Comparison of ENCODE assay signal across 9 cellular contexts in the genomic region with DNA sequence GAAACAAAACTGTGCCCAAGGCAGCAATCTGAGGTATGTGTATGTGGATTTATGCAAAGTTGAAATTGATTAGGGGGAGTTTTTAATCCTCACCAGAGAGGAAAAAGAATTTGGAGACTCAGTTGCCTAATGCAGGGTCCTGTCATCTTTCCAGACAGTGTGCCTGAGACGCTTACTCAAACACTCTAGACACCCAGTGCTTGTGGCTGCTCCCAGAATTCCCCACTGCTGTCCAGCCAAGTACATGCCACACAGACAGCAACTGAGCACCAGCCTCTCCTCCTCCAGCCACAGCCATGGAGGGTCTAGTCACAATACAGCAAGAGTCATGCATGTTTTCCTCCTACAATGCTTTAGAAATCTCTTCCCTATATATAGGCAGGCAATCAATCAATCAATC.
DNase-seq lines count a peak whose midpoint lies in the region; ATAC-seq, FAIRE-seq and TF ChIP-seq lines count a peak whose summit lies in the region.
"Had no signal": no experiment of that assay in that cellular context is flagged by ENCODE, and none has a peak within 500 bp of the region (broad histone marks: within the 10 kb centered on the region; RNA-seq: fewer than 3 reads in every experiment).

No MANE protein-coding gene starts in this region.

- H3K9me2 ChIP-seq in SK-N-SH = no peaks in the 10 kb centered on the region

- H3K4me2 ChIP-seq in SK-N-SH (peak overlapping the region; percentile 75; the same call in 1 of the 2 replicates), endothelial cell of umbilical vein (ENCODE audit: insufficient read depth, low read length) (peak overlapping the region; percentile 69)

- no peaks in the 10 kb centered on the region for H4K20me1 ChIP-seq in SK-N-SH (ENCODE audit: insufficient read depth)
- H4K20me1 ChIP-seq in endothelial cell of umbilical vein (replicated peaks; ENCODE audit: control insufficient read depth, extremely low read depth, insufficient read depth, low read length) = no peaks in the 10 kb centered on the region

- CTCF ChIA-PET in SK-N-SH (lab: Yijun Ruan, JAX) (interaction anchor here (1.2 to 1.5 kb wide), 2 partner anchors 26 to 70 kb away, joined by 3 read pairs; no protein-coding TSS in a partner anchor), endothelial cell of umbilical vein (lab: Charles Lee) (interaction anchor here (0.6 to 4.9 kb wide), 6 partner anchors 9 to 118 kb away, joined by 3 to 25 read pairs (median 5); partner anchors contain the start of gene HIC1)

- H3K27ac ChIP-seq in SK-N-SH (ENCODE audit: low read depth in 2 of 2, low read length in 1 of 2) (peak overlapping the region; percentile 91 to 98), endothelial cell of umbilical vein (ENCODE audit: insufficient read depth, low read depth, low read length) (peak overlapping the region; percentile 94), mucosa of rectum (ENCODE audit: low read depth in 2 of 2, low read length in 2 of 2) (peak overlapping the region; percentile 68 to 79), upper lobe of left lung (peak overlapping the region; percentile 80 to 85 (median 82))

- H3K4me3 ChIP-seq in SK-N-SH (ENCODE audit: low read depth in 2 of 2, low read length in 1 of 2) (no peak overlapping the region), endothelial cell of umbilical vein (replicated peaks in 1 of 3; ENCODE audit: insufficient read depth in 1 of 3, low read depth in 1 of 3, low read length in 3 of 3) (no peak overlapping the region), mucosa of rectum (ENCODE audit: low read length in 2 of 2) (no peak overlapping the region), upper lobe of left lung (no peak overlapping the region)

- ATAC-seq in upper lobe of left lung (ENCODE audit: low FRiP score in 2 of 2) (peak; percentile 56 to 68), GM21423 (IDR thresholded peaks at IDR 0.05; ENCODE audit: unreplicated experiment) (no peak), HG03378 (IDR thresholded peaks at IDR 0.05; ENCODE audit: unreplicated experiment) (no peak)
- ATAC-seq: naive thymus-derived CD8-positive, alpha-beta T cell had no signal

- H2AFZ ChIP-seq in SK-N-SH (ENCODE audit: low read depth) (no peak overlapping the region), endothelial cell of umbilical vein (ENCODE audit: low read depth, low read length) (no peak overlapping the region)

- DNase-seq in SK-N-SH = no peak
- DNase-seq in endothelial cell of umbilical vein (ENCODE audit: low read depth, low spot score) = peak; percentile 36
- DNase-seq in upper lobe of left lung = peak in 1 of 2 donors; percentile 78
- no peak for DNase-seq in NCI-H1436 (lab: John Stamatoyannopoulos, UW)
- DNase-seq: naive thymus-derived CD8-positive, alpha-beta T cell; NCI-H1417 treated with DMSO at 0.1 percent for 48 hours had no signal

- H3K79me2 ChIP-seq in SK-N-SH (ENCODE audit: insufficient read depth) (no peaks in the 10 kb centered on the region), endothelial cell of umbilical vein (ENCODE audit: control insufficient read depth, insufficient read depth, low read length) (no peaks in the 10 kb centered on the region)

- intact Hi-C loops in endothelial cell of umbilical vein (cut with micrococcal nuclease) = loop anchor here (2.0 kb wide), 1 partner anchor 58 kb away; no protein-coding TSS in a partner anchor

- no peaks in the 10 kb centered on the region for H3K27me3 ChIP-seq in SK-N-SH (ENCODE audit: insufficient read depth)
- no peaks in the 10 kb centered on the region for H3K27me3 ChIP-seq in endothelial cell of umbilical vein (ENCODE audit: control insufficient read depth in 2 of 2, insufficient read depth in 2 of 2, low read length in 2 of 2)
- no peaks in the 10 kb centered on the region for H3K27me3 ChIP-seq in mucosa of rectum (ENCODE audit: control insufficient read depth in 2 of 2, insufficient read depth in 2 of 2, low read length in 2 of 2)
- H3K27me3 ChIP-seq in upper lobe of left lung = no peaks in the 10 kb centered on the region

- H3K9me3 ChIP-seq in SK-N-SH = no peaks in the 10 kb centered on the region
- no peaks in the 10 kb centered on the region for H3K9me3 ChIP-seq in endothelial cell of umbilical vein (replicated peaks; ENCODE audit: control insufficient read depth, insufficient read depth, low read length)
- H3K9me3 ChIP-seq in mucosa of rectum (ENCODE audit: control insufficient read depth in 2 of 2, low read length in 2 of 2) = no peaks in the 10 kb centered on the region
- no peaks in the 10 kb centered on the region for H3K9me3 ChIP-seq in upper lobe of left lung

- WGBS in SK-N-SH (ENCODE audit: low lambda C conversion rate) = 55% methylated on average over 1 of the region's 1 CpG
- 55 to 62% methylated on average over 1 of the region's 1 CpG for WGBS in upper lobe of left lung, 2 donors

- H3F3A ChIP-seq in SK-N-SH (replicated peaks; ENCODE audit: insufficient read depth) = peaks cover 34% of the 10 kb centered on the region

- no peak for FAIRE-seq in endothelial cell of umbilical vein (lab: Jason Lieb, UNC)

- TSS peak; percentile 76 for BruUV-seq in endothelial cell of umbilical vein (replicated peaks; lab: Mats Ljungman, UMichigan)

- no peak for TF ChIP-seq RAD21 in SK-N-SH (IDR thresholded peaks at IDR 0.05; ENCODE audit: low read length)

- TF ChIP-seq EP300 in SK-N-SH (IDR thresholded peaks at IDR 0.05; ENCODE audit: borderline replicate concordance in 1 of 2, low read depth in 1 of 2, low read length in 1 of 2) (no peak), upper lobe of left lung (IDR thresholded peaks at IDR 0.05) (no peak)

- H3K36me3 ChIP-seq in SK-N-SH (replicated peaks in 1 of 2; ENCODE audit: control insufficient read depth in 1 of 2, insufficient read depth in 2 of 2, low read length in 1 of 2) (peaks cover 15 to 20% of the 10 kb centered on the region in 2 experiments), endothelial cell of umbilical vein (ENCODE audit: control insufficient read depth in 2 of 2, extremely low read depth in 1 of 2, insufficient read depth in 2 of 2, low read length in 2 of 2) (peaks cover 0 to 3% of the 10 kb centered on the region in 2 experiments), mucosa of rectum (ENCODE audit: control insufficient read depth in 2 of 2, insufficient read depth in 2 of 2, low read length in 2 of 2) (peaks cover 16 to 20% of the 10 kb centered on the region in 2 donors), upper lobe of left lung (peaks cover 0 to 14% (median 4%) of the 10 kb centered on the region in 4 donors)

- H3K4me1 ChIP-seq in SK-N-SH (ENCODE audit: control insufficient read depth in 1 of 2, insufficient read depth in 2 of 2, low read depth in 1 of 2, low read length in 1 of 2) (peaks cover 45 to 62% of the 10 kb centered on the region in 2 experiments), endothelial cell of umbilical vein (ENCODE audit: control insufficient read depth, extremely low read depth, insufficient read depth, low read length) (peaks cover 66% of the 10 kb centered on the region), mucosa of rectum (ENCODE audit: control insufficient read depth in 2 of 2, insufficient read depth in 2 of 2, low read length in 2 of 2) (peaks cover 0 to 20% of the 10 kb centered on the region in 2 donors), upper lobe of left lung (peaks cover 60 to 67% (median 63%) of the 10 kb centered on the region in 4 donors)

- H3K9me1 ChIP-seq in endothelial cell of umbilical vein (replicated peaks; ENCODE audit: control insufficient read depth, extremely low read depth, insufficient read depth, low read length) = no peaks in the 10 kb centered on the region

- TF ChIP-seq CTCF in SK-N-SH (IDR thresholded peaks at IDR 0.05) (no peak), endothelial cell of umbilical vein (IDR thresholded peaks at IDR 0.05; ENCODE audit: extremely low read depth in 1 of 2, insufficient read depth in 1 of 2, low read depth in 1 of 2, low read length in 2 of 2) (no peak), upper lobe of left lung (IDR thresholded peaks at IDR 0.05) (no peak)

- TF ChIP-seq POLR2A in endothelial cell of umbilical vein (IDR thresholded peaks at IDR 0.05; ENCODE audit: low read depth, low read length) (no peak), upper lobe of left lung (IDR thresholded peaks at IDR 0.05) (no peak)

- POLR2A ChIA-PET in SK-N-SH (lab: Yijun Ruan, JAX) (no interaction called here), endothelial cell of umbilical vein (lab: Charles Lee) (no interaction called here)

- dilution Hi-C loops in endothelial cell of umbilical vein (cut with MboI; ENCODE audit: extremely low pct_ligation_motif_present, low sequenced_read_pairs) = no loop called here

- H3K9ac ChIP-seq in SK-N-SH (peak overlapping the region; percentile 75; the same call in 1 of the 2 replicates), endothelial cell of umbilical vein (replicated peaks; ENCODE audit: extremely low read depth, insufficient read depth, low read length) (peak overlapping the region; percentile 96), mucosa of rectum (ENCODE audit: low read depth in 1 of 2, low read length in 2 of 2) (peak overlapping the region in 1 of 2 donors; percentile 36)

TF ChIP-seq in SK-N-SH, 30 proteins besides CTCF, POLR2A, EP300 and RAD21 (continues in another document):
- TF ChIP-seq POLR2AphosphoS5 (IDR thresholded peaks at IDR 0.05; ENCODE audit: low read depth, low read length) (no peak), GABPA (IDR thresholded peaks at IDR 0.05; ENCODE audit: low read depth) (no peak), CHD2 (IDR thresholded peaks at IDR 0.05; ENCODE audit: low read length, partially characterized antibody) (no peak), FOXJ3 (CRISPR knock-in tag; IDR thresholded peaks at IDR 0.05) (no peak), FOXM1 (IDR thresholded peaks at IDR 0.05; ENCODE audit: low read depth) (no peak)

TF ChIP-seq in endothelial cell of umbilical vein, 7 proteins besides CTCF, POLR2A, EP300 and RAD21:
- TF ChIP-seq EZH2 (IDR thresholded peaks at IDR 0.05; ENCODE audit: borderline replicate concordance, low read depth, low read length, severe bottlenecking) (no peak), JUN (IDR thresholded peaks at IDR 0.05; ENCODE audit: borderline replicate concordance, insufficient read depth, insufficient read length, low read depth) (no peak), GATA2 (IDR thresholded peaks at IDR 0.05; ENCODE audit: insufficient read depth, insufficient read length, low read depth, low read length) (no peak), FOS (IDR thresholded peaks at IDR 0.05; ENCODE audit: borderline replicate concordance, insufficient read depth, low read length) (no peak), MYC (IDR thresholded peaks at IDR 0.05; ENCODE audit: low read depth, low read length) (no peak), POLR2AphosphoS5 (IDR thresholded peaks at IDR 0.05; ENCODE audit: insufficient read depth, low read depth, low read length) (no peak)
- TF ChIP-seq, protein P1, sequence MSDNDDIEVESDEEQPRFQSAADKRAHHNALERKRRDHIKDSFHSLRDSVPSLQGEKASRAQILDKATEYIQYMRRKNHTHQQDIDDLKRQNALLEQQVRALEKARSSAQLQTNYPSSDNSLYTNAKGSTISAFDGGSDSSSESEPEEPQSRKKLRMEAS (IDR thresholded peaks at IDR 0.05; ENCODE audit: insufficient read depth, insufficient read length) = no peak
TF ChIP-seq in endothelial cell of umbilical vein: peak in this region for 0.

Comparison
In these comparisons a context has a peak if more than half of its experiments do, and no peak if none do; other contexts are left out.
1. ATAC-seq: peak in upper lobe of left lung (2 of 2); none in GM21423 (single experiment) and HG03378 (single experiment).
2. Peak in every context shown above with its lines, with median percentiles within 50 percentile points of each other: H3K27ac ChIP-seq.